ENCODE assay signal across 26 cellular contexts in the genomic region with DNA sequence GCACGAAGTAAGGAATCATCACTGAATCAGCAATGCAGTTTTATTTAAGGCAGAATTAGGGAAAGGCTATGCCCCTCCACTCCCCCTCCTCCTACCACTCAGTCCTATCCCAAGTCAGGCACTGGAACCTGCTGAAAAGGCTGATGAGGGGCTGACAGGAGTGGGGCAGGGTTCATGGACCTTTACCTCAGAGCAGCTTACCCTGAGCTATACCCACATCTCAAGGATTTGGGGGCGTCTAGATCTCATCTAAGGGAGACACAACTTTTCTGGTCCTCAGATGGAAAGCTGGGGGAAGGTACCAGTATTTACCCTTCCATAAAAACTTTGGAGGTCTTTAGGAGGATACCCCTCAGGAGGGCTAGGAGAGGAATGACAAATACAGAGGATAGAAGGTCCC. TPM values are rescaled to one million over a fixed set of nuclear protein-coding genes. Genes with fewer than 3 reads are reported as not detected.
"Had no signal": no experiment of that assay in that cellular context is flagged by ENCODE, and none has a peak within 500 bp of the region (broad histone marks: within the 10 kb centered on the region; RNA-seq: fewer than 3 reads in every experiment).

No MANE protein-coding gene starts in this region.

- H3K27me3 Mint-ChIP-seq: activated CD4-positive, alpha-beta memory T cell treated with anti-CD3 and anti-CD28 coated beads, Interleukin-2, amount 10 ng/mL, durations not matched to agents 7 days and 5 days; central memory CD8-positive, alpha-beta T cell; memory B cell; naive B cell; stimulated activated naive B cell treated with anti-CD40 and anti-IgM and Interleukin-4, amounts not matched to agents 10 μg/mL and 1 μg/mL and 100 μg/mL, for 72 hours had no signal

- H3K4me1 Mint-ChIP-seq: memory B cell; naive B cell; stimulated activated naive B cell treated with anti-CD40 and anti-IgM and Interleukin-4, amounts not matched to agents 10 μg/mL and 1 μg/mL and 100 μg/mL, for 72 hours had no signal

- H3K9me3 ChIP-seq: ascending aorta, mucosa of descending colon, testis had no signal

- H3K27ac Mint-ChIP-seq: activated CD4-positive, alpha-beta memory T cell treated with anti-CD3 and anti-CD28 coated beads, Interleukin-2, amount 10 ng/mL, durations not matched to agents 7 days and 5 days; activated T-helper 1 cell treated with anti-CD3 and anti-CD28 coated beads, Interleukin-12 subunit alpha, Interleukin-12 subunit beta, Interleukin-2, Interleukin-4 antibody, amounts not matched to agents 30 ng/mL and 10 ng/mL and 1 ng/mL, durations not matched to agents 14 hours and 24 hours and 36 hours; memory B cell; stimulated activated naive B cell treated with anti-CD40 and anti-IgM and Interleukin-4, amounts not matched to agents 10 μg/mL and 1 μg/mL and 100 μg/mL, for 72 hours had no signal

- ATAC-seq: activated naive CD4-positive, alpha-beta T cell treated with anti-CD3 and anti-CD28 coated beads, Interleukin-2, amount 50 U/mL, for 72 hours; esophagus mucosa; left ventricle myocardium superior; mucosa of descending colon; sciatic nerve; stimulated activated naive B cell treated with anti-CD40 and anti-IgM and Interleukin-4, amounts not matched to agents 10 μg/mL and 1 μg/mL and 100 μg/mL, for 72 hours had no signal

- H3K4me3 Mint-ChIP-seq: activated CD4-positive, alpha-beta memory T cell treated with anti-CD3 and anti-CD28 coated beads, Interleukin-2, amount 10 ng/mL, durations not matched to agents 7 days and 5 days; activated T-helper 1 cell treated with anti-CD3 and anti-CD28 coated beads, Interleukin-12 subunit alpha, Interleukin-12 subunit beta, Interleukin-2, Interleukin-4 antibody, amounts not matched to agents 30 ng/mL and 10 ng/mL and 1 ng/mL, durations not matched to agents 14 hours and 24 hours and 36 hours; central memory CD8-positive, alpha-beta T cell; memory B cell; naive B cell; stimulated activated naive B cell treated with anti-CD40 and anti-IgM and Interleukin-4, amounts not matched to agents 10 μg/mL and 1 μg/mL and 100 μg/mL, for 72 hours had no signal

- DNase-seq: activated CD4-positive, alpha-beta memory T cell treated with anti-CD3 and anti-CD28 coated beads, Interleukin-2, amount 10 ng/mL, durations not matched to agents 7 days and 5 days; activated CD4-positive, alpha-beta T cell treated with anti-CD3 and anti-CD28 coated beads for 48 hours; brain microvascular endothelial cell; effector memory CD4-positive, alpha-beta T cell; glutamatergic neuron; left ventricle myocardium superior; mucosa of descending colon; naive B cell; occipital lobe; stimulated activated CD4-positive, alpha-beta T cell treated with anti-CD3 and anti-CD28 coated beads, Interleukin-15, amount 100 ng/mL, for 24 hours; stimulated activated naive B cell treated with anti-CD40 and anti-IgM and Interleukin-4, amounts not matched to agents 10 μg/mL and 1 μg/mL and 100 μg/mL, for 72 hours; T-helper 1 cell; testis had no signal

- H3K4me3 ChIP-seq: ascending aorta, hepatocyte, mucosa of descending colon, smooth muscle cell, testis had no signal

- H3K27me3 ChIP-seq: ascending aorta, brain microvascular endothelial cell, hepatocyte, testis had no signal

- H3K27ac ChIP-seq: brain microvascular endothelial cell, hepatocyte, testis had no signal

- H3K79me2 ChIP-seq: hepatocyte had no signal

- H3K4me1 ChIP-seq: testis had no signal

- H3K4me2 ChIP-seq: hepatocyte, smooth muscle cell had no signal

- FAIRE-seq: colon, frontal cortex had no signal

- H3K9me3 Mint-ChIP-seq: activated CD4-positive, alpha-beta memory T cell treated with anti-CD3 and anti-CD28 coated beads, Interleukin-2, amount 10 ng/mL, durations not matched to agents 7 days and 5 days; activated naive CD4-positive, alpha-beta T cell treated with anti-CD3 and anti-CD28 coated beads, Interleukin-2, amount 50 U/mL, for 72 hours; activated T-helper 1 cell treated with anti-CD3 and anti-CD28 coated beads, Interleukin-12 subunit alpha, Interleukin-12 subunit beta, Interleukin-2, Interleukin-4 antibody, amounts not matched to agents 30 ng/mL and 10 ng/mL and 1 ng/mL, durations not matched to agents 14 hours and 24 hours and 36 hours; central memory CD8-positive, alpha-beta T cell; memory B cell; naive B cell; stimulated activated naive B cell treated with anti-CD40 and anti-IgM and Interleukin-4, amounts not matched to agents 10 μg/mL and 1 μg/mL and 100 μg/mL, for 72 hours had no signal

- H2AFZ ChIP-seq: hepatocyte had no signal

RNA-seq across cellular contexts. Expression of a gene that starts 27.3 kb away (rescaled TPM):
- total RNA-seq: dermis microvascular lymphatic vessel endothelial cell, esophagus mucosa, frontal cortex, smooth muscle cell had no signal
- polyA plus RNA-seq: neural cell had no signal
